31 cellular contexts compared by ENCODE assay signal in genomic region chr1:229282295-229282823, GRCh38.
"Had no signal": no experiment of that assay in that cellular context is flagged by ENCODE, and none has a peak within 500 bp of the region (broad histone marks: within the 10 kb centered on the region; RNA-seq: fewer than 3 reads in every experiment).

No MANE protein-coding gene starts in this region.

- H3K27ac Mint-ChIP-seq: activated CD4-positive, alpha-beta memory T cell treated with anti-CD3 and anti-CD28 coated beads for 36 hours; activated CD4-positive, alpha-beta T cell treated with anti-CD3 and anti-CD28 coated beads, Interleukin-2, amount 10 ng/mL, durations not matched to agents 24 days and 14 days; activated naive CD8-positive, alpha-beta T cell; activated T-helper 2 cell treated with anti-CD3 and anti-CD28 coated beads, Interferon-gamma antibody, Interleukin-2, Interleukin-4, amounts not matched to agents 10 μg/mL and 5 μg/mL and 100 μg/mL, durations not matched to agents 14 hours and 24 hours and 36 hours; effector memory CD8-positive, alpha-beta T cell; mesothelial cell of epicardium; T-helper 1 cell treated with Interleukin-12 subunit alpha and Interleukin-12 subunit beta and Interleukin-4 antibody, amounts not matched to agents 30 μg/mL and 1 μg/mL, for 36 hours had no signal

- H3K9me3 Mint-ChIP-seq: activated CD4-positive, alpha-beta memory T cell treated with anti-CD3 and anti-CD28 coated beads for 36 hours; activated CD4-positive, alpha-beta T cell treated with anti-CD3 and anti-CD28 coated beads, Interleukin-2, amount 10 ng/mL, durations not matched to agents 24 days and 14 days; effector memory CD8-positive, alpha-beta T cell; naive B cell; neural crest cell had no signal

- H3K4me3 Mint-ChIP-seq: activated CD4-positive, alpha-beta memory T cell treated with anti-CD3 and anti-CD28 coated beads for 36 hours; activated CD4-positive, alpha-beta T cell treated with anti-CD3 and anti-CD28 coated beads, Interleukin-2, amount 10 ng/mL, durations not matched to agents 24 days and 14 days; activated naive CD8-positive, alpha-beta T cell; activated T-cell treated with anti-CD3 and anti-CD28 coated beads, Interleukin-2, amount 50 U/mL, for 4 hours; mesothelial cell of epicardium; neural crest cell; T-helper 1 cell treated with Interleukin-12 subunit alpha and Interleukin-12 subunit beta and Interleukin-4 antibody, amounts not matched to agents 30 μg/mL and 1 μg/mL, for 36 hours had no signal

- H3K27ac ChIP-seq: coronary artery, gastroesophageal sphincter, parathyroid adenoma, spleen, suprapubic skin, tibial nerve, WERI-Rb-1 had no signal

- ATAC-seq: activated CD4-positive, CD25-positive, alpha-beta regulatory T cell treated with anti-CD3 and anti-CD28 coated beads, Interleukin-2, amount 50 U/mL, for 24 hours; activated T-cell treated with anti-CD3 and anti-CD28 coated beads, Interleukin-2, amount 50 U/mL, for 4 hours; effector memory CD8-positive, alpha-beta T cell; gastroesophageal sphincter; left colon had no signal

- DNase-seq: activated CD4-positive, alpha-beta memory T cell treated with anti-CD3 and anti-CD28 coated beads for 36 hours; activated CD4-positive, alpha-beta T cell treated with anti-CD3 and anti-CD28 coated beads, Interleukin-2, amount 10 ng/mL, durations not matched to agents 24 days and 14 days; activated CD8-positive, alpha-beta memory T cell treated with anti-CD3 and anti-CD28 coated beads, Interleukin-2, amount 50 U/mL, for 4 hours; activated T-cell treated with anti-CD3 and anti-CD28 coated beads, Interleukin-2, amount 50 U/mL, for 4 hours; dorsolateral prefrontal cortex; effector memory CD8-positive, alpha-beta T cell; hippocampal formation; kidney; left colon; mammary epithelial cell; naive B cell; occipital lobe; right cardiac atrium; spleen; stimulated activated naive CD4-positive, alpha-beta T cell; SW 1271; T-helper 9 cell; WERI-Rb-1 had no signal

- FAIRE-seq: bronchial epithelial cell, endothelial cell of umbilical vein had no signal

- H3K27me3 Mint-ChIP-seq: activated CD4-positive, alpha-beta memory T cell treated with anti-CD3 and anti-CD28 coated beads for 36 hours; activated CD4-positive, alpha-beta T cell treated with anti-CD3 and anti-CD28 coated beads, Interleukin-2, amount 10 ng/mL, durations not matched to agents 24 days and 14 days; activated naive CD8-positive, alpha-beta T cell; effector memory CD8-positive, alpha-beta T cell; naive B cell had no signal
